In genomic region chr14:90288646-90289355, GRCh38 we compare ENCODE assay signal across 8 cellular contexts. TPM values are rescaled to one million over a fixed set of nuclear protein-coding genes. Genes with fewer than 3 reads are reported as not detected.
A peak's percentile ranks its signal among the peaks of the same experiment; 100 is the strongest.
DNase-seq lines count a peak whose midpoint lies in the region; ATAC-seq and TF ChIP-seq lines count a peak whose summit lies in the region.
"Had no signal": no experiment of that assay in that cellular context is flagged by ENCODE, and none has a peak within 500 bp of the region (broad histone marks: within the 10 kb centered on the region; RNA-seq: fewer than 3 reads in every experiment).

No MANE protein-coding gene starts in this region.

- no peak overlapping the region for H3K4me3 Mint-ChIP-seq in T-helper 17 cell

- H3K4me1 ChIP-seq in SJCRH30 (peaks cover 4% of the 10 kb centered on the region), psoas muscle (no peaks in the 10 kb centered on the region)
- H3K4me1 ChIP-seq: neural progenitor cell had no signal

- H3K27me3 ChIP-seq in SJCRH30, result no peaks in the 10 kb centered on the region
- H3K27me3 ChIP-seq in psoas muscle (ENCODE audit: insufficient read depth in 3 of 3, low read length in 2 of 3), result no peaks in the 10 kb centered on the region
- H3K27me3 ChIP-seq: neural progenitor cell had no signal

- peaks cover 3% of the 10 kb centered on the region for H3K4me1 Mint-ChIP-seq in T-helper 17 cell

- H3K27ac ChIP-seq in SJCRH30 (no peak overlapping the region), psoas muscle (no peak overlapping the region)
- H3K27ac ChIP-seq: neural progenitor cell had no signal

- peaks cover 12% of the 10 kb centered on the region for H3K36me3 Mint-ChIP-seq in T-helper 17 cell (ENCODE audit: low read depth)

- 54 to 57% (median 54%) methylated on average over 12 of the region's 12 CpGs for WGBS in psoas muscle, 3 donors

- H3K4me3 ChIP-seq in SJCRH30 (no peak overlapping the region), psoas muscle (no peak overlapping the region)
- H3K4me3 ChIP-seq: neural progenitor cell had no signal

- H3K27me3 Mint-ChIP-seq in T-helper 17 cell, result no peaks in the 10 kb centered on the region

- ATAC-seq in GM19452 (IDR thresholded peaks at IDR 0.05; ENCODE audit: unreplicated experiment) (peak; percentile 100), HG02981 (IDR thresholded peaks at IDR 0.05; ENCODE audit: unreplicated experiment) (peak; percentile 94), psoas muscle (peak; percentile 25 to 46 (median 36)), T-helper 17 cell (no peak)

- no peaks in the 10 kb centered on the region for H3K9me3 ChIP-seq in SJCRH30 (replicated peaks)
- H3K9me3 ChIP-seq in psoas muscle, result no peaks in the 10 kb centered on the region
- H3K9me3 ChIP-seq in T-helper 17 cell (ENCODE audit: control insufficient read depth, low read length, poor library complexity, severe bottlenecking), result no peaks in the 10 kb centered on the region

- TF ChIP-seq CTCF in psoas muscle (IDR thresholded peaks at IDR 0.05), result no peak

- DNase-seq in SJCRH30 (peak; percentile 61 to 73), psoas muscle (no peak), NCI-H774 (lab: John Stamatoyannopoulos, UW) (no peak), AG08396 (ENCODE audit: low spot score) (no peak), T-helper 17 cell (no peak)

- H3K36me3 ChIP-seq in SJCRH30 (peaks cover 17% of the 10 kb centered on the region), psoas muscle (ENCODE audit: insufficient read depth in 1 of 2, low read depth in 1 of 2) (peaks cover 0 to 96% of the 10 kb centered on the region in 2 donors)
- H3K36me3 ChIP-seq: neural progenitor cell had no signal

- intact Hi-C loops in psoas muscle (cut with DNase I), result no loop called here

- no peak overlapping the region for H3K27ac Mint-ChIP-seq in T-helper 17 cell

RNA-seq across cellular contexts. Expression of gene PSMC1, which starts 32.4 kb away (rescaled TPM):
- total RNA-seq in SJCRH30 (2014; rRNA removed; shearing (Covaris generic)), result 172 and 173 TPM in 2 replicates
- 100 to 1,000 TPM; 151 to 307 (median 225) TPM for total RNA-seq in psoas muscle
- 1,000 to 10,000 TPM in 1 of 3 donors, 100 to 1,000 TPM in 2; 444 to 1,018 (median 498) TPM for polyA plus RNA-seq in psoas muscle
- total RNA-seq in T-helper 17 cell, result 10 to 100 TPM; 61.6 to 65.8 TPM

RNA-seq across cellular contexts. Expression of gene NRDE2, which starts 42.9 kb away (rescaled TPM):
- total RNA-seq in SJCRH30 (2014; rRNA removed; shearing (Covaris generic)), result 10.2 and 11.7 TPM in 2 replicates
- total RNA-seq in psoas muscle (10 to 100 TPM; 11.0 to 21.8 (median 12.8) TPM), T-helper 17 cell (10 to 100 TPM; 18.6 to 21.5 TPM)
- 1 to 10 TPM; 5.8 to 8.7 (median 6.4) TPM for polyA plus RNA-seq in psoas muscle

Comparison
In these comparisons a context has a peak if more than half of its experiments do, and no peak if none do; other contexts are left out.
1. DNase-seq: peak in SJCRH30 (2 of 2); none in psoas muscle (0 of 2), NCI-H774 (single experiment), AG08396 (single experiment) and T-helper 17 cell (0 of 3).